ENCODE assay signal across 23 cellular contexts in genomic region chr13:28843594-28843993, GRCh38. TPM values are rescaled to one million over a fixed set of nuclear protein-coding genes. Genes with fewer than 3 reads are reported as not detected.
"Had no signal": no experiment of that assay in that cellular context is flagged by ENCODE, and none has a peak within 500 bp of the region (broad histone marks: within the 10 kb centered on the region; RNA-seq: fewer than 3 reads in every experiment).

No MANE protein-coding gene starts in this region.

- H3K9me3 ChIP-seq: SJSA1 had no signal

- H3K4me3 ChIP-seq: K562, SJSA1, SK-N-MC had no signal

- H3K27ac ChIP-seq: KMS-11, RWPE1, SJSA1, SK-N-MC had no signal

- H3K4me1 ChIP-seq: SJSA1 had no signal

- H3K27me3 ChIP-seq: SJSA1 had no signal

- H3K9ac ChIP-seq: KMS-11 had no signal

- H3K4me2 ChIP-seq: KMS-11 had no signal

- ATAC-seq: K562, Panc1, PC-3 had no signal

- FAIRE-seq: K562 had no signal

- DNase-seq: Kasumi-1; MM.1S; NCI-H1092 treated with DMSO at 0.1 percent for 48 hours; NCI-H1436; NCI-H187; NCI-H2029; NCI-H2081 treated with DMSO at 0.1 percent for 48 hours; NCI-H2171; NCI-H226; NCI-H446; NCI-H510A; NCI-H524 treated with DMSO at 0.1 percent for 48 hours; NCI-H69; NCI-H774; NK-92 treated with Interleukin-12 subunit alpha and Interleukin-12 subunit beta, amount 100 ng/mL, for 24 hours; PC-3; SIG-M5 had no signal

- H3K36me3 ChIP-seq: SJSA1 had no signal

RNA-seq across cellular contexts. Expression of gene MTUS2, which starts 23.5 kb away (rescaled TPM):
- total RNA-seq: PC-3, SJSA1 had no signal
